In the genomic region with DNA sequence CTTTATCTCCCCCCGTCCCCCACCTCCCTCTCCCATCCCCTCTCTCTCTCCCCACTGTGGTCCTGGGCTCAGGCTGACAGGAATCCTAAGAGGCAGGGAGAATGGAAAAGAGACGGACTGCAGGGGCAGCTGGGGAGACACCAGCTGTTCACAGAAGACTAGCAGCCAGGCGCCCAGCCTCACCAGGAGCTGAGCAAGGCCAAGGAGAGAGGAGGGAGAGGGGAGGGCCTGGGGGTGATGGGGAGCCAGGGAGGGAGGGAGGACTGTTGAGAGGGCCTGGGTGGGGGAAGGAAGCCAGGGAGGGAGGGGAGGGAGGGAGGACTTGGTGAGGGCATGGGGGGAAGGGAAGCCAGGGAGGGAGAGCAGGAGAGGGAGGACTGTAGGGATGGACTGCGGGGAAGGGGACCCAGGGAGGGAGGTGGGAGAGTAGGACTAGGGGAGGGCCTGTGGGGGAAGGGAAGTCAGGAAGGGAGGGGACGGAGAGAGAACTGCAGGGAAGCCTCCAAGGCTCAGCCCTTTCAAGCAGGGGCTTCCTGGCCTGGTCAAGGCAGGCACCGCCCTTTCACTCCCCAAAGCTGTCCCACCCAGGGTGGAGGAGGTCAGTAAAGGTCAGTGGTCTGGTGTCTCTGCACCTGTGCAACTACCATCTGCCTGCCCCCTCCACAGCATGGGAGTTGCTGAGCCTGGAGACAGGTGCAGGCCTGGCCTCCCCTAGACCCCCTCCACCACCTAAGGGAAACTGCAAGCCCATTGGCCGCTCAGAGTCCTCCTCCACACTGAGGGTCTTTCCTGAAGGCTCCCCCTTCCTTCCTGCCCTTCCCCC, we compare ENCODE assay signal across 14 cellular contexts.
A peak's percentile ranks its signal among the peaks of the same experiment; 100 is the strongest.
DNase-seq lines count a peak whose midpoint lies in the region; ATAC-seq and TF ChIP-seq lines count a peak whose summit lies in the region.
"Had no signal": no experiment of that assay in that cellular context is flagged by ENCODE, and none has a peak within 500 bp of the region (broad histone marks: within the 10 kb centered on the region; RNA-seq: fewer than 3 reads in every experiment).

No MANE protein-coding gene starts in this region.

- in situ Hi-C loops in ACHN (cut with HindIII; ENCODE audit: low pct_ligation_motif_present, low pct_unique_long_range_greater_than_20kb, low sequenced_read_pairs) = no loop called here

- H3K27ac Mint-ChIP-seq in nephron progenitor cell = no peak overlapping the region
- H3K27ac Mint-ChIP-seq: naive thymus-derived CD8-positive, alpha-beta T cell had no signal

- ATAC-seq in HG02588 (IDR thresholded peaks at IDR 0.05; ENCODE audit: unreplicated experiment) = no peak
- ATAC-seq: left ventricle myocardium superior; naive thymus-derived CD8-positive, alpha-beta T cell had no signal

- H3K4me1 Mint-ChIP-seq in nephron progenitor cell = peaks cover 20% of the 10 kb centered on the region
- H3K4me1 Mint-ChIP-seq: naive thymus-derived CD8-positive, alpha-beta T cell had no signal

- no peak overlapping the region for H3K4me3 Mint-ChIP-seq in nephron progenitor cell
- H3K4me3 Mint-ChIP-seq: naive thymus-derived CD8-positive, alpha-beta T cell had no signal

- DNase-seq in NCI-H1092 treated with DMSO at 0.1 percent for 48 hours (lab: John Stamatoyannopoulos, UW) (peak; percentile 52), NCI-H2196 treated with DMSO at 0.1 percent for 48 hours (lab: John Stamatoyannopoulos, UW; ENCODE audit: unreplicated experiment) (peak; percentile 70), SK-N-DZ (ENCODE audit: low spot score) (peak; percentile 83), nephron progenitor cell (peak; percentile 37), ACHN (no peak), RKO (ENCODE audit: low spot score) (no peak)
- DNase-seq: activated CD4-positive, alpha-beta T cell treated with anti-CD3 and anti-CD28 coated beads, Interleukin-2, amount 50 U/mL, for 1 hour; adrenal gland; left ventricle myocardium superior; naive thymus-derived CD8-positive, alpha-beta T cell; stimulated activated CD4-positive, alpha-beta T cell treated with anti-CD3 and anti-CD28 coated beads, Interleukin-2, amount 100 ng/mL, for 24 hours; stimulated activated CD8-positive, alpha-beta memory T cell treated with anti-CD3 and anti-CD28 coated beads, Interleukin-4, amount 100 ng/mL, for 48 hours; trophoblast cell had no signal

- H3K36me3 Mint-ChIP-seq in nephron progenitor cell (ENCODE audit: low read depth) = no peaks in the 10 kb centered on the region
- H3K36me3 Mint-ChIP-seq: naive thymus-derived CD8-positive, alpha-beta T cell had no signal

- no peaks in the 10 kb centered on the region for H3K9me3 Mint-ChIP-seq in nephron progenitor cell
- H3K9me3 Mint-ChIP-seq: naive thymus-derived CD8-positive, alpha-beta T cell had no signal

- TF ChIP-seq CTCF in nephron progenitor cell (IDR thresholded peaks at IDR 0.05) = no peak

- H3K27me3 Mint-ChIP-seq in nephron progenitor cell (ENCODE audit: low read depth, poor library complexity) = peaks cover 13% of the 10 kb centered on the region

Comparison
In these comparisons a context has a peak if more than half of its experiments do, and no peak if none do; other contexts are left out.
1. DNase-seq: peak in NCI-H1092 treated with DMSO at 0.1 percent for 48 hours (single experiment), NCI-H2196 treated with DMSO at 0.1 percent for 48 hours (single experiment), SK-N-DZ (single experiment) and nephron progenitor cell (single experiment); none in ACHN (single experiment) and RKO (single experiment).